In the genomic region with DNA sequence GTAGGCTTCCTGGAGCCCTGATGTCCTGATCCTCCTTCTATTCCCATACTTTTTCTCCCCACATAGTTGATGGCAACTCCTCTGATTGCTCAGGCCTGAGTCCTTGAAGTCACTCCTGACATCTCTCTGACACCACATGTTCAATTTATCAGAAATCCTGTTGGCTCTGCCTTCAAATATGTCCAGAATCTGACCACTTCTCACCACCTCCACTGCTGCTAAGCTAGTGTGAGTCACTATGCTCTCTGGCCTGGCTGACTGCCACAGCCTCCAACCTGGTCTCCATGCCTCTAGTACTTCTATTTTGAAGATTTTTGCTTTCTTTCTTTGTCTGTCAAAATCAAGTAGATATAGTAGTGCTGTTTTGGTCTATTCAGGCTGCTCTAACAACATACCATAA, we compare ENCODE assay signal across 1 cellular context.
TF ChIP-seq lines count a peak whose summit lies in the region.

No MANE protein-coding gene starts in this region.

TF ChIP-seq in HCT116, 20 proteins besides CTCF, POLR2A, EP300 and RAD21 (continued from another document):
- TF ChIP-seq, protein P1, sequence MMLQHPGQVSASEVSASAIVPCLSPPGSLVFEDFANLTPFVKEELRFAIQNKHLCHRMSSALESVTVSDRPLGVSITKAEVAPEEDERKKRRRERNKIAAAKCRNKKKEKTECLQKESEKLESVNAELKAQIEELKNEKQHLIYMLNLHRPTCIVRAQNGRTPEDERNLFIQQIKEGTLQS (IDR thresholded peaks at IDR 0.05): no peak
